Comparison of ENCODE assay signal across 21 cellular contexts in genomic region chr2:189824694-189825396, GRCh38. TPM values are rescaled to one million over a fixed set of nuclear protein-coding genes. Genes with fewer than 3 reads are reported as not detected.
DNase-seq lines count a peak whose midpoint lies in the region; ATAC-seq and TF ChIP-seq lines count a peak whose summit lies in the region.
"Had no signal": no experiment of that assay in that cellular context is flagged by ENCODE, and none has a peak within 500 bp of the region (broad histone marks: within the 10 kb centered on the region; RNA-seq: fewer than 3 reads in every experiment).

No MANE protein-coding gene starts in this region.

- H3K27ac ChIP-seq in psoas muscle (peak overlapping the region; percentile 39), uterus (no peak overlapping the region)
- H3K27ac ChIP-seq: C4-2B, GM23248, HL-60, KMS-11 had no signal

- H3K4me3 ChIP-seq in choroid plexus epithelial cell (ENCODE audit: low read depth, low read length) (no peak overlapping the region), psoas muscle (peak overlapping the region; percentile 40), uterus (no peak overlapping the region)
- H3K4me3 ChIP-seq: GM23248, HAP-1 had no signal

- WGBS in psoas muscle, 3 donors = 33 to 43% (median 38%) methylated on average over 3 of the region's 3 CpGs

- H3K36me3 ChIP-seq in psoas muscle (ENCODE audit: insufficient read depth in 1 of 2, low read depth in 1 of 2) (no peaks in the 10 kb centered on the region), uterus (no peaks in the 10 kb centered on the region)

- no peak for TF ChIP-seq CTCF in choroid plexus epithelial cell (conservative IDR thresholded peaks at IDR 0.05; ENCODE audit: low read depth, low read length)
- no peak for TF ChIP-seq CTCF in psoas muscle (IDR thresholded peaks at IDR 0.05)
- TF ChIP-seq CTCF in uterus (IDR thresholded peaks at IDR 0.05) = no peak

- ATAC-seq in psoas muscle (peak in 3 of 4 donors; percentile 33 to 83 (median 82)), GM19452 (IDR thresholded peaks at IDR 0.05; ENCODE audit: unreplicated experiment) (no peak)
- ATAC-seq: Panc1 had no signal

- intact Hi-C loops in psoas muscle (cut with DNase I) (no loop called here), uterus (cut with DNase I; ENCODE audit: low total_unique reads) (no loop called here)

- TF ChIP-seq POLR2A in uterus (IDR thresholded peaks at IDR 0.05) = no peak

- peak; percentile 7 for DNase-seq in AG08396 (ENCODE audit: low spot score)
- peak; percentile 4 for DNase-seq in NCI-H226
- peak; percentile 55 for DNase-seq in choroid plexus epithelial cell (ENCODE audit: low read depth)
- DNase-seq in psoas muscle = no peak
- no peak for DNase-seq in NCI-H345 (lab: John Stamatoyannopoulos, UW)
- DNase-seq in uterus = no peak
- DNase-seq: CD8-positive, alpha-beta memory T cell; EL; GM23248; NCI-H1092 treated with DMSO at 0.1 percent for 48 hours; NCI-H146; NCI-H2029; NCI-H2227 treated with DMSO at 0.1 percent for 48 hours; NCI-H524 treated with DMSO at 0.1 percent for 48 hours; NCI-H82 had no signal

- H3K9me3 ChIP-seq in psoas muscle (no peaks in the 10 kb centered on the region), uterus (no peaks in the 10 kb centered on the region)
- H3K9me3 ChIP-seq: HAP-1 had no signal

- H3K4me1 ChIP-seq in psoas muscle (peaks cover 31% of the 10 kb centered on the region), uterus (peaks cover 0 to 14% of the 10 kb centered on the region in 2 donors)

- H3K27me3 ChIP-seq in psoas muscle (ENCODE audit: insufficient read depth in 3 of 3, low read length in 2 of 3) (no peaks in the 10 kb centered on the region), uterus (no peaks in the 10 kb centered on the region)

RNA-seq across cellular contexts. Expression of gene PMS1, which starts 40.6 kb away (rescaled TPM):
- total RNA-seq in psoas muscle (10 to 100 TPM in 3 of 4 donors, 1 to 10 TPM in 1; 8.7 to 20.3 (median 11.6) TPM), uterus (100 to 1,000 TPM in 1 of 4 donors, 10 to 100 TPM in 3; 25.0 to 149 (median 58.5) TPM)
- polyA plus RNA-seq in psoas muscle = 10 to 100 TPM in 1 of 3 donors, 1 to 10 TPM in 2; 4.6 to 10.5 (median 7.4) TPM

RNA-seq across cellular contexts. Expression of gene ORMDL1, which starts 40.7 kb away (rescaled TPM):
- total RNA-seq in psoas muscle = 10 to 100 TPM; 18.7 to 22.2 (median 20.1) TPM
- polyA plus RNA-seq in psoas muscle = 10 to 100 TPM; 24.0 to 54.5 (median 41.2) TPM
- total RNA-seq in uterus = 10 to 100 TPM; 29.7 to 92.8 (median 66.9) TPM

Comparison
In these comparisons a context has a peak if more than half of its experiments do, and no peak if none do; other contexts are left out.
1. DNase-seq: peak in AG08396 (single experiment), NCI-H226 (single experiment) and choroid plexus epithelial cell (single experiment); none in psoas muscle (0 of 2), NCI-H345 (single experiment) and uterus (0 of 2).